In the genomic region with DNA sequence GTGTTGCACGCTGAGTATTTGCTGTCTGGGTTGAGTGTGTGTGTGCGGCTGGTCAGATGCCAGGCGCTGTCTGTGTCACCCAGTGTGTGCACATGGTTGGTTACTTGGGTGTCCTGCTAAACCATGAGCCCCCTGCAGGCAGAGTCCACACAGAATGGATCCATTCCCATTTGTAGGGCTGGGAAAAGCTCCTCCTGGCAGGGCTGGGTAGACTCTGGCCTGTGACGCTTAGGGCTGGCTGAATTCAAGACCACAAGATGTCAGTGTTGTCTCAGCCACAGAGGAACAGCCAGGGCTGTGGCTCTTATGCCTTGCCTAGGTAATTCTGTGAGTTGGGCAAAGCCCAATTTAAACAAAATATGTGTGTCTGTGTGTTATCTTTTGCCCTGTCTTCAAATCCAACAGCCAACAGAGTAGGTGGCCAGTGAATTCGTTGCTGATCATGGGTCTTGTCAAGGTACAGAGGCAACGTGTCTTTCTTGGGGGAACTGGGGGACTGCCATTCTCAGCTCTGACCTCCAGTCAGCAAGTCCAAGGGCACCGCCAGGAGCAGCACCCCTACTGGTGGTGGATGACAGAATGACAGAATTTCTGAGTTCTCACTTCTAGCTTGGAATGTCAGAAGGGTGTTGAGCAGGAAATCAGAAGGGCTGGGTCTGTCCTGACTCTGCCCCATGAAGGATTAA, we compare ENCODE assay signal across 8 cellular contexts.
DNase-seq lines count a peak whose midpoint lies in the region; ATAC-seq and TF ChIP-seq lines count a peak whose summit lies in the region.

No MANE protein-coding gene starts in this region.

- no peaks in the 10 kb centered on the region for H3K36me3 ChIP-seq in IMR-90 (ENCODE audit: control insufficient read depth, insufficient read depth, low read length)

- no peak overlapping the region for H4K8ac ChIP-seq in IMR-90 (ENCODE audit: low read depth in 2 of 2, low read length in 2 of 2)

- no peak overlapping the region for H3K27ac ChIP-seq in IMR-90 (ENCODE audit: insufficient read depth, low read length)

- in situ Hi-C loops in IMR-90 (cut with MboI; ENCODE audit: low sequenced_read_pairs) = no loop called here

- no peak overlapping the region for H2AK9ac ChIP-seq in IMR-90 (replicated peaks; ENCODE audit: low read depth, low read length, poor library complexity)

- ATAC-seq in GM19025 (IDR thresholded peaks at IDR 0.05; ENCODE audit: low read depth, unreplicated experiment) = peak; percentile 50
- no peak; the same call in 1 of the 2 replicates for ATAC-seq in IMR-90 (ENCODE audit: low read depth)
- peak; percentile 93 to 94 for ATAC-seq in left cardiac atrium
- ATAC-seq in stimulated activated memory B cell treated with anti-CD40 and anti-IgM and Interleukin-4, amounts not matched to agents 10 μg/mL and 1 μg/mL and 100 μg/mL, for 72 hours = peak; percentile 24
- no peak for ATAC-seq in effector memory CD8-positive, alpha-beta T cell (replicated peaks)
- no peak for ATAC-seq in HG03521 (IDR thresholded peaks at IDR 0.05; ENCODE audit: unreplicated experiment)

- H3K4me3 ChIP-seq in AG09309 (ENCODE audit: control insufficient read depth, low read depth, low read length) = no peak overlapping the region
- H3K4me3 ChIP-seq in IMR-90 (ENCODE audit: insufficient read depth, low read depth, low read length) = no peak overlapping the region

- no peak overlapping the region for H2AK5ac ChIP-seq in IMR-90 (ENCODE audit: low read depth, low read length)

- no peak overlapping the region for H3K9ac ChIP-seq in IMR-90 (ENCODE audit: low read depth, low read length)

- H2AFZ ChIP-seq in IMR-90 (replicated peaks; ENCODE audit: low read length, poor library complexity) = no peak overlapping the region

- H3K18ac ChIP-seq in IMR-90 (ENCODE audit: low read depth, low read length) = no peak overlapping the region

- POLR2A ChIA-PET in IMR-90 (lab: Charles Lee; ENCODE audit: unreplicated experiment) = no interaction called here

- H4K91ac ChIP-seq in IMR-90 (ENCODE audit: insufficient read depth, low read depth, low read length) = no peak overlapping the region

- peaks cover 23% of the 10 kb centered on the region for H3K27me3 Mint-ChIP-seq in stimulated activated memory B cell treated with anti-CD40 and anti-IgM and Interleukin-4, amounts not matched to agents 10 μg/mL and 1 μg/mL and 100 μg/mL, for 72 hours
- peaks cover 34 to 41% of the 10 kb centered on the region in 2 donors for H3K27me3 Mint-ChIP-seq in effector memory CD8-positive, alpha-beta T cell

- no peaks in the 10 kb centered on the region for H3K4me1 ChIP-seq in IMR-90 (ENCODE audit: control insufficient read depth, insufficient read depth, low read length)

- H3K4me2 ChIP-seq in IMR-90 (ENCODE audit: low read depth, low read length) = no peak overlapping the region

- dilution Hi-C loops in IMR-90 (cut with HindIII; ENCODE audit: low sequenced_read_pairs, unreplicated experiment) = no loop called here

- no TSS peak for BruUV-seq in IMR-90 (replicated peaks; lab: Mats Ljungman, UMichigan)

- intact Hi-C loops in IMR-90 (cut with micrococcal nuclease) (loop anchor here (2.0 kb wide), 1 partner anchor 1763 kb away; no protein-coding TSS in a partner anchor), left cardiac atrium (cut with DNase I) (loop anchor here in 1 of 2 donors (5.0 kb wide), 1 partner anchor 129 kb away; no protein-coding TSS in a partner anchor)

- H3K14ac ChIP-seq in IMR-90 (replicated peaks; ENCODE audit: low read depth, low read length) = no peak overlapping the region

- no peak overlapping the region for H4K5ac ChIP-seq in IMR-90 (ENCODE audit: low read depth, low read length)

- no peaks in the 10 kb centered on the region for H3K79me1 ChIP-seq in IMR-90 (ENCODE audit: low read depth in 1 of 2, low read length in 2 of 2)

- no peaks in the 10 kb centered on the region for H3K36me3 Mint-ChIP-seq in stimulated activated memory B cell treated with anti-CD40 and anti-IgM and Interleukin-4, amounts not matched to agents 10 μg/mL and 1 μg/mL and 100 μg/mL, for 72 hours
- no peaks in the 10 kb centered on the region for H3K36me3 Mint-ChIP-seq in effector memory CD8-positive, alpha-beta T cell (ENCODE audit: insufficient read depth)

- CTCF ChIA-PET in IMR-90 (lab: Yijun Ruan, JAX) = no interaction called here

- no peak overlapping the region for H2BK15ac ChIP-seq in IMR-90 (ENCODE audit: low read depth, low read length)

- DNase-seq in AG09309 (ENCODE audit: low read depth) = no peak
- no peak for DNase-seq in IMR-90
- DNase-seq in RPMI7951 (ENCODE audit: low read depth) = peak; percentile 47
- DNase-seq in left cardiac atrium = no peak
- DNase-seq in effector memory CD8-positive, alpha-beta T cell = no peak

- no peaks in the 10 kb centered on the region for H3K9me1 ChIP-seq in IMR-90 (ENCODE audit: insufficient read depth, low read length)

- H2BK20ac ChIP-seq in IMR-90 (ENCODE audit: low read depth, low read length) = no peak overlapping the region

- H3K23ac ChIP-seq in IMR-90 (ENCODE audit: low read depth, low read length) = no peak overlapping the region

- no peak overlapping the region for H3K4ac ChIP-seq in IMR-90 (ENCODE audit: low read depth, low read length)

- H2BK5ac ChIP-seq in IMR-90 (ENCODE audit: low read depth, low read length, poor library complexity, severe bottlenecking) = no peak overlapping the region

- H3K9me3 ChIP-seq in IMR-90 (ENCODE audit: control insufficient read depth, insufficient read depth, low read length) = no peaks in the 10 kb centered on the region

- peaks cover 5% of the 10 kb centered on the region for H3K9me3 Mint-ChIP-seq in stimulated activated memory B cell treated with anti-CD40 and anti-IgM and Interleukin-4, amounts not matched to agents 10 μg/mL and 1 μg/mL and 100 μg/mL, for 72 hours
- H3K9me3 Mint-ChIP-seq in effector memory CD8-positive, alpha-beta T cell = no peaks in the 10 kb centered on the region

- H4K20me1 ChIP-seq in IMR-90 (ENCODE audit: insufficient read depth, low read length) = no peaks in the 10 kb centered on the region

- no peak overlapping the region for H3K4me3 Mint-ChIP-seq in stimulated activated memory B cell treated with anti-CD40 and anti-IgM and Interleukin-4, amounts not matched to agents 10 μg/mL and 1 μg/mL and 100 μg/mL, for 72 hours
- no peak overlapping the region for H3K4me3 Mint-ChIP-seq in effector memory CD8-positive, alpha-beta T cell

- TF ChIP-seq RAD21 in IMR-90 (IDR thresholded peaks at IDR 0.05; ENCODE audit: low read length) = peak; percentile 40

- no peak overlapping the region for H3K56ac ChIP-seq in IMR-90 (ENCODE audit: extremely low read depth, insufficient read depth, low read length)

- no peaks in the 10 kb centered on the region for H3K4me1 Mint-ChIP-seq in stimulated activated memory B cell treated with anti-CD40 and anti-IgM and Interleukin-4, amounts not matched to agents 10 μg/mL and 1 μg/mL and 100 μg/mL, for 72 hours
- no peaks in the 10 kb centered on the region for H3K4me1 Mint-ChIP-seq in effector memory CD8-positive, alpha-beta T cell (ENCODE audit: low read depth in 2 of 2)

- no CpG with 5 or more reads among the region's 7 CpGs for WGBS in IMR-90 (ENCODE audit: extremely low coverage in 2 of 2, insufficient read length in 1 of 2), 2 experiments

- H3K27me3 ChIP-seq in IMR-90 (ENCODE audit: control insufficient read depth, insufficient read depth, low read length) = no peaks in the 10 kb centered on the region

- TF ChIP-seq POLR2A in IMR-90 (IDR thresholded peaks at IDR 0.05; ENCODE audit: low read depth, low read length) = no peak

- no peak overlapping the region for H2BK120ac ChIP-seq in IMR-90 (ENCODE audit: low read depth, low read length)

- no peak overlapping the region for H3K27ac Mint-ChIP-seq in stimulated activated memory B cell treated with anti-CD40 and anti-IgM and Interleukin-4, amounts not matched to agents 10 μg/mL and 1 μg/mL and 100 μg/mL, for 72 hours
- no peak overlapping the region for H3K27ac Mint-ChIP-seq in effector memory CD8-positive, alpha-beta T cell

- TF ChIP-seq CTCF in AG09309 (IDR thresholded peaks at IDR 0.05; ENCODE audit: control insufficient read depth, insufficient read depth, low read depth, low read length, missing control alignments) (peak; percentile 22), IMR-90 (conservative IDR thresholded peaks at IDR 0.05; ENCODE audit: low read depth, low read length) (peak; percentile 30; the same call in 1 of the 2 replicates)

TF ChIP-seq in IMR-90, 13 proteins besides CTCF, POLR2A, EP300 and RAD21 (continues in another document):
- TF ChIP-seq RCOR1 (IDR thresholded peaks at IDR 0.05; ENCODE audit: insufficient replicate concordance, low read length) (no peak), NFE2L2 (IDR thresholded peaks at IDR 0.05; ENCODE audit: low read depth, low read length) (no peak), BHLHE40 (IDR thresholded peaks at IDR 0.05; ENCODE audit: low read depth, low read length) (no peak), SMC3 (IDR thresholded peaks at IDR 0.05; ENCODE audit: low read depth, low read length) (no peak), MAZ (IDR thresholded peaks at IDR 0.05; ENCODE audit: borderline replicate concordance, low read depth, low read length) (no peak), CHD1 (IDR thresholded peaks at IDR 0.05; ENCODE audit: low read depth, low read length) (no peak), MAFK (IDR thresholded peaks at IDR 0.05; ENCODE audit: low read depth, low read length) (no peak), FOS (IDR thresholded peaks at IDR 0.05; ENCODE audit: low read depth, low read length) (no peak), MXI1 (IDR thresholded peaks at IDR 0.05; ENCODE audit: borderline replicate concordance, low read depth, low read length) (no peak), CEBPB (IDR thresholded peaks at IDR 0.05; ENCODE audit: low read depth, low read length) (no peak)
- TF ChIP-seq, protein P1, sequence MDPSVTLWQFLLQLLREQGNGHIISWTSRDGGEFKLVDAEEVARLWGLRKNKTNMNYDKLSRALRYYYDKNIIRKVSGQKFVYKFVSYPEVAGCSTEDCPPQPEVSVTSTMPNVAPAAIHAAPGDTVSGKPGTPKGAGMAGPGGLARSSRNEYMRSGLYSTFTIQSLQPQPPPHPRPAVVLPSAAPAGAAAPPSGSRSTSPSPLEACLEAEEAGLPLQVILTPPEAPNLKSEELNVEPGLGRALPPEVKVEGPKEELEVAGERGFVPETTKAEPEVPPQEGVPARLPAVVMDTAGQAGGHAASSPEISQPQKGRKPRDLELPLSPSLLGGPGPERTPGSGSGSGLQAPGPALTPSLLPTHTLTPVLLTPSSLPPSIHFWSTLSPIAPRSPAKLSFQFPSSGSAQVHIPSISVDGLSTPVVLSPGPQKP (IDR thresholded peaks at IDR 0.05; ENCODE audit: borderline replicate concordance, low read depth, low read length) = no peak
- TF ChIP-seq, protein P2, sequence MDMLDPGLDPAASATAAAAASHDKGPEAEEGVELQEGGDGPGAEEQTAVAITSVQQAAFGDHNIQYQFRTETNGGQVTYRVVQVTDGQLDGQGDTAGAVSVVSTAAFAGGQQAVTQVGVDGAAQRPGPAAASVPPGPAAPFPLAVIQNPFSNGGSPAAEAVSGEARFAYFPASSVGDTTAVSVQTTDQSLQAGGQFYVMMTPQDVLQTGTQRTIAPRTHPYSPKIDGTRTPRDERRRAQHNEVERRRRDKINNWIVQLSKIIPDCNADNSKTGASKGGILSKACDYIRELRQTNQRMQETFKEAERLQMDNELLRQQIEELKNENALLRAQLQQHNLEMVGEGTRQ (IDR thresholded peaks at IDR 0.05; ENCODE audit: low read depth, low read length) = no peak

Comparison
In these comparisons a context has a peak if more than half of its experiments do, and no peak if none do; other contexts are left out.
1. ATAC-seq: peak in GM19025 (single experiment), left cardiac atrium (2 of 2) and stimulated activated memory B cell treated with anti-CD40 and anti-IgM and Interleukin-4, amounts not matched to agents 10 μg/mL and 1 μg/mL and 100 μg/mL, for 72 hours (single experiment); none in IMR-90 (single experiment), effector memory CD8-positive, alpha-beta T cell (single experiment) and HG03521 (single experiment).